Comparison of ENCODE assay signal across 17 cellular contexts in genomic region chr17:62140836-62141235, GRCh38.
DNase-seq lines count a peak whose midpoint lies in the region; ATAC-seq and TF ChIP-seq lines count a peak whose summit lies in the region.
"Had no signal": no experiment of that assay in that cellular context is flagged by ENCODE, and none has a peak within 500 bp of the region (broad histone marks: within the 10 kb centered on the region; RNA-seq: fewer than 3 reads in every experiment).

No MANE protein-coding gene starts in this region.

- no peak for ATAC-seq in HG03460 (IDR thresholded peaks at IDR 0.05; ENCODE audit: unreplicated experiment)
- ATAC-seq in HG02759 (IDR thresholded peaks at IDR 0.05; ENCODE audit: unreplicated experiment) = no peak
- ATAC-seq: activated CD4-positive, alpha-beta T cell treated with anti-CD3 and anti-CD28 coated beads for 36 hours; activated CD8-positive, alpha-beta memory T cell treated with anti-CD3 and anti-CD28 coated beads, Interleukin-2, amount 10 ng/mL, durations not matched to agents 7 days and 5 days; left cardiac atrium had no signal

- TF ChIP-seq POLR2A in testis (IDR thresholded peaks at IDR 0.05) = no peak

- WGBS in testis, 2 donors = 26% methylated on average over 14 of the region's 14 CpGs

- TF ChIP-seq CTCF in testis (IDR thresholded peaks at IDR 0.05) = no peak

- peak overlapping the region; percentile 72 to 74 for H3K27ac ChIP-seq in testis
- H3K27ac ChIP-seq: parathyroid adenoma, SJSA1 had no signal

- H3K9me3 ChIP-seq in testis = no peaks in the 10 kb centered on the region
- H3K9me3 ChIP-seq: SJSA1 had no signal

- DNase-seq in M059J (ENCODE audit: low read depth) = peak; percentile 11
- DNase-seq in UCSD-AML1 (lab: John Stamatoyannopoulos, UW; ENCODE audit: unreplicated experiment) = peak; percentile 24
- DNase-seq in hepatic stellate cell (ENCODE audit: low spot score) = peak; percentile 20
- peak; percentile 95 for DNase-seq in testis
- DNase-seq in DMS114 treated with DMSO at 0.1 percent for 48 hours (lab: John Stamatoyannopoulos, UW; ENCODE audit: unreplicated experiment) = no peak
- DNase-seq: activated CD4-positive, alpha-beta T cell treated with anti-CD3 and anti-CD28 coated beads for 36 hours; activated CD8-positive, alpha-beta memory T cell treated with anti-CD3 and anti-CD28 coated beads, Interleukin-2, amount 10 ng/mL, durations not matched to agents 7 days and 5 days; amygdala; endodermal cell; GOT3; left cardiac atrium; NCI-H1105 treated with DMSO at 0.1 percent for 48 hours; stimulated activated CD4-positive, alpha-beta T cell treated with anti-CD3 and anti-CD28 coated beads, Interleukin-2, amount 100 ng/mL, for 48 hours had no signal

- intact Hi-C loops in testis (cut with DNase I; ENCODE audit: low total_unique reads) = no loop called here

- no peaks in the 10 kb centered on the region for H3K4me1 ChIP-seq in testis
- H3K4me1 ChIP-seq: parathyroid adenoma, SJSA1 had no signal

- H3K27me3 ChIP-seq in testis = no peaks in the 10 kb centered on the region

- H3K4me3 ChIP-seq in testis = no peak overlapping the region
- H3K4me3 ChIP-seq: SJSA1 had no signal

- no peaks in the 10 kb centered on the region for H3K36me3 ChIP-seq in testis (ENCODE audit: low read depth, missing control alignments)
- H3K36me3 ChIP-seq: SJSA1 had no signal
